Comparison of ENCODE assay signal across 22 cellular contexts in the genomic region with DNA sequence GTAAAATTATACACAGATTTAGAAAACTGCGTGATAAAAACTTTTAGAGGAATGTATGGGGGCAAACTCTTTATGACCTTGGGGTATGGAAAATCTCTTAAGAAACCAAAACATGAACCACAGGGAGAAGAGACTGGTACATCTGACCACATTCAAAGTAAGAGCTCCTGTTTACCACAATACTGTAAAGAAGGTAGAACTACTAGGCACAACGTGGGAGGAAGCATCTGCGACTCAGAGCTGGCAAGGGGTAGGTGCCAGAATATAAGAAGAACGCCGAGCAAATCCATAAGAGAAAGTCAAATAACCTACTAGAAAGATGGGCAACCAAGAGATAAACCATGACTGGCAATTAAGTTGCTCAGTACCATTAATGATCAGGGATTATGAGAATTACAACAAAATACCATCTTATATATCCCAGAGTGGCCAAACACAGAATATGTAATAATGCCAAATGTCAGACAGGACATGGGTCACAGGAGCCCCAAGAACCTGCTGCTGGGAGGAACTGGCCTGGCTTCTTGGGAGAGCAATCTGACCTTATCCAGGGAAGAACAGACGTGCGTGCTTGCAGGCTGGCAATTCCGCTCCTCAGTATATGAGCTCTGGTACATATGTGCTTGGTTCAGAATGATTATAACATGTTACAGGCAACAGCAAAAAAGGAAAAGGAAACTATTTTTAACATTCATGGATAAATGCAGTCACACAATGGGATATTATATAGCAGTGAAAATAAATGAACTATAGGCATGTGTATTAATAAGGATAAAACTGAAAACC. TPM values are rescaled to one million over a fixed set of nuclear protein-coding genes. Genes with fewer than 3 reads are reported as not detected.
DNase-seq lines count a peak whose midpoint lies in the region; ATAC-seq, FAIRE-seq and TF ChIP-seq lines count a peak whose summit lies in the region.
"Had no signal": no experiment of that assay in that cellular context is flagged by ENCODE, and none has a peak within 500 bp of the region (broad histone marks: within the 10 kb centered on the region; RNA-seq: fewer than 3 reads in every experiment).

No MANE protein-coding gene starts in this region.

- peak overlapping the region; percentile 63 for H3K27ac Mint-ChIP-seq in stimulated activated naive B cell treated with anti-CD40 and anti-IgM and Interleukin-4, amounts not matched to agents 10 μg/mL and 1 μg/mL and 100 μg/mL, for 72 hours

- H3K9me3 ChIP-seq in A549, result no peaks in the 10 kb centered on the region
- H3K9me3 ChIP-seq in MM.1S (replicated peaks; ENCODE audit: insufficient read depth, low read length), result no peaks in the 10 kb centered on the region
- H3K9me3 ChIP-seq: MG63 had no signal

- H3K27ac ChIP-seq in A549, result no peak overlapping the region
- peak overlapping the region; percentile 11; the same call in 1 of the 2 replicates for H3K27ac ChIP-seq in MM.1S (ENCODE audit: low read length)
- H3K27ac ChIP-seq: C4-2B, PC-9 had no signal

- no peak overlapping the region for H3K4me3 ChIP-seq in A549
- H3K4me3 ChIP-seq in MM.1S (ENCODE audit: low read length), result no peak overlapping the region
- H3K4me3 ChIP-seq: MG63, PC-9 had no signal

- POLR2A ChIA-PET in A549 (lab: Yijun Ruan, JAX), result no interaction called here

- no peak for TF ChIP-seq POLR2A in A549 (IDR thresholded peaks at IDR 0.05; ENCODE audit: low read length)

- H3K27me3 Mint-ChIP-seq in stimulated activated naive B cell treated with anti-CD40 and anti-IgM and Interleukin-4, amounts not matched to agents 10 μg/mL and 1 μg/mL and 100 μg/mL, for 72 hours, result no peaks in the 10 kb centered on the region

- TF ChIP-seq EP300 in A549 (IDR thresholded peaks at IDR 0.05), result no peak

- no peak overlapping the region for H2AFZ ChIP-seq in MM.1S (ENCODE audit: low read length)
- H2AFZ ChIP-seq: PC-9 had no signal

- DNase-seq in activated CD4-positive, alpha-beta T cell treated with anti-CD3 and anti-CD28 coated beads for 48 hours, result peak; percentile 31
- DNase-seq in activated CD4-positive, alpha-beta T cell treated with anti-CD3 and anti-CD28 coated beads, Interleukin-2, amount 50 U/mL, for 4 hours, result no peak
- DNase-seq in A549 (ENCODE audit: low read depth in 1 of 2, low spot score in 1 of 2) (no peak), MM.1S (peak; percentile 88), KG1 (lab: John Stamatoyannopoulos, UW) (no peak), cerebellar nuclear complex (lab: John Stamatoyannopoulos, UW) (no peak)
- DNase-seq in stimulated activated naive B cell treated with anti-CD40 and anti-IgM and Interleukin-4, amounts not matched to agents 10 μg/mL and 1 μg/mL and 100 μg/mL, for 72 hours, result no peak
- DNase-seq: 8988T, DMS53, EL, GF-D8, IMR-90, MG63, NCI-H1048, NCI-H1436, NCI-H1930, PC-9, RPMI8226, SHP77 had no signal

- peaks cover 34 to 38% of the 10 kb centered on the region in 2 donors for H3K36me3 Mint-ChIP-seq in stimulated activated naive B cell treated with anti-CD40 and anti-IgM and Interleukin-4, amounts not matched to agents 10 μg/mL and 1 μg/mL and 100 μg/mL, for 72 hours

- H3K9me2 ChIP-seq in MM.1S (replicated peaks; ENCODE audit: insufficient read depth, low read length), result no peaks in the 10 kb centered on the region

- no peaks in the 10 kb centered on the region for H4K20me1 ChIP-seq in MM.1S (ENCODE audit: insufficient read depth, low read length)

- 80% methylated on average over 8 of the region's 8 CpGs for WGBS in A549 (ENCODE audit: missing lambda C conversion rate)

- peaks cover 12 to 25% of the 10 kb centered on the region in 2 donors for H3K4me1 Mint-ChIP-seq in stimulated activated naive B cell treated with anti-CD40 and anti-IgM and Interleukin-4, amounts not matched to agents 10 μg/mL and 1 μg/mL and 100 μg/mL, for 72 hours

- no peaks in the 10 kb centered on the region for H3K79me2 ChIP-seq in MM.1S (ENCODE audit: low read length)

- H3K36me3 ChIP-seq in MM.1S (replicated peaks; ENCODE audit: insufficient read depth, low read length), result no peaks in the 10 kb centered on the region
- H3K36me3 ChIP-seq: MG63 had no signal

- H3F3A ChIP-seq in MM.1S (ENCODE audit: insufficient read depth, low read length), result peaks cover 3% of the 10 kb centered on the region; the same call in 1 of the 2 replicates

- no peak for ATAC-seq in A549
- ATAC-seq in stimulated activated naive B cell treated with anti-CD40 and anti-IgM and Interleukin-4, amounts not matched to agents 10 μg/mL and 1 μg/mL and 100 μg/mL, for 72 hours (replicated peaks), result peak; percentile 61 to 69

- FAIRE-seq in A549 (lab: Jason Lieb, UNC), result no peak
- FAIRE-seq: HTR-8/SVneo had no signal

- H3K4me1 ChIP-seq in A549, result no peaks in the 10 kb centered on the region
- H3K4me1 ChIP-seq in MM.1S (ENCODE audit: low read length), result peaks cover 18% of the 10 kb centered on the region

- H3K4me2 ChIP-seq in A549 (no peak overlapping the region), MM.1S (ENCODE audit: low read depth, low read length) (peak overlapping the region; percentile 24; the same call in 1 of the 2 replicates)
- H3K4me2 ChIP-seq: PC-9 had no signal

- no peak overlapping the region for H3K9ac ChIP-seq in MM.1S (ENCODE audit: low read length)

- no peak for TF ChIP-seq CTCF in A549 (IDR thresholded peaks at IDR 0.05)
- TF ChIP-seq CTCF in MM.1S (IDR thresholded peaks at IDR 0.05; ENCODE audit: low read length), result no peak

- TF ChIP-seq RAD21 in A549 (conservative IDR thresholded peaks at IDR 0.05 in 1 of 2, IDR thresholded peaks at IDR 0.05 in 1 of 2), result no peak

- peaks cover 0 to 4% of the 10 kb centered on the region in 2 donors for H3K9me3 Mint-ChIP-seq in stimulated activated naive B cell treated with anti-CD40 and anti-IgM and Interleukin-4, amounts not matched to agents 10 μg/mL and 1 μg/mL and 100 μg/mL, for 72 hours

- no peaks in the 10 kb centered on the region for H3K27me3 ChIP-seq in MM.1S (replicated peaks; ENCODE audit: insufficient read depth, low read length)
- H3K27me3 ChIP-seq: MG63 had no signal

- no peak overlapping the region for H3K4me3 Mint-ChIP-seq in stimulated activated naive B cell treated with anti-CD40 and anti-IgM and Interleukin-4, amounts not matched to agents 10 μg/mL and 1 μg/mL and 100 μg/mL, for 72 hours

- CTCF ChIA-PET in A549 (lab: Yijun Ruan, JAX), result no interaction called here

TF ChIP-seq in A549, 52 proteins besides CTCF, POLR2A, EP300 and RAD21:
- TF ChIP-seq EHF (CRISPR knock-in tag; IDR thresholded peaks at IDR 0.05), result no peak
- TF ChIP-seq, protein P1, sequence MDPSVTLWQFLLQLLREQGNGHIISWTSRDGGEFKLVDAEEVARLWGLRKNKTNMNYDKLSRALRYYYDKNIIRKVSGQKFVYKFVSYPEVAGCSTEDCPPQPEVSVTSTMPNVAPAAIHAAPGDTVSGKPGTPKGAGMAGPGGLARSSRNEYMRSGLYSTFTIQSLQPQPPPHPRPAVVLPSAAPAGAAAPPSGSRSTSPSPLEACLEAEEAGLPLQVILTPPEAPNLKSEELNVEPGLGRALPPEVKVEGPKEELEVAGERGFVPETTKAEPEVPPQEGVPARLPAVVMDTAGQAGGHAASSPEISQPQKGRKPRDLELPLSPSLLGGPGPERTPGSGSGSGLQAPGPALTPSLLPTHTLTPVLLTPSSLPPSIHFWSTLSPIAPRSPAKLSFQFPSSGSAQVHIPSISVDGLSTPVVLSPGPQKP (IDR thresholded peaks at IDR 0.05; ENCODE audit: low read depth, low read length), result no peak
- TF ChIP-seq NFE2L2 (conservative IDR thresholded peaks at IDR 0.05; ENCODE audit: low read length), result peak; percentile 83
TF ChIP-seq in A549: peak in this region for 1.

RNA-seq across cellular contexts. Expression of a gene that starts 50.2 kb away (rescaled TPM):
- polyA plus RNA-seq in A549 (2011; rRNA removed), result not detected in 2 replicates
- not detected in 2 replicates for polyA plus RNA-seq in A549 (2012; cell fraction: cytosol; rRNA removed)
- polyA plus RNA-seq in A549 (2012; cell fraction: nucleus; rRNA removed), result not detected in 2 replicates
- polyA plus RNA-seq in A549 (2017; fragmentation: RNase III; extraction: RNeasy Plus Mini Kit Qiagen cat#74134 plus additional on column Dnase treatment), result not detected in 3 replicates
- not detected in 2 replicates for polyA minus RNA-seq in A549 (2011; rRNA and poly(A)+ RNA removed)
- polyA plus RNA-seq: AG04450, IMR-90 had no signal

Comparison
In these comparisons a context has a peak if more than half of its experiments do, and no peak if none do; other contexts are left out.
1. DNase-seq: peak in activated CD4-positive, alpha-beta T cell treated with anti-CD3 and anti-CD28 coated beads for 48 hours (single experiment) and MM.1S (single experiment); none in activated CD4-positive, alpha-beta T cell treated with anti-CD3 and anti-CD28 coated beads, Interleukin-2, amount 50 U/mL, for 4 hours (0 of 2), A549 (0 of 2), stimulated activated naive B cell treated with anti-CD40 and anti-IgM and Interleukin-4, amounts not matched to agents 10 μg/mL and 1 μg/mL and 100 μg/mL, for 72 hours (single experiment), KG1 (single experiment) and cerebellar nuclear complex (0 of 2).
2. ATAC-seq: peak in stimulated activated naive B cell treated with anti-CD40 and anti-IgM and Interleukin-4, amounts not matched to agents 10 μg/mL and 1 μg/mL and 100 μg/mL, for 72 hours (2 of 2); none in A549 (0 of 2).